Comparison of ENCODE assay signal across 8 cellular contexts in the genomic region with DNA sequence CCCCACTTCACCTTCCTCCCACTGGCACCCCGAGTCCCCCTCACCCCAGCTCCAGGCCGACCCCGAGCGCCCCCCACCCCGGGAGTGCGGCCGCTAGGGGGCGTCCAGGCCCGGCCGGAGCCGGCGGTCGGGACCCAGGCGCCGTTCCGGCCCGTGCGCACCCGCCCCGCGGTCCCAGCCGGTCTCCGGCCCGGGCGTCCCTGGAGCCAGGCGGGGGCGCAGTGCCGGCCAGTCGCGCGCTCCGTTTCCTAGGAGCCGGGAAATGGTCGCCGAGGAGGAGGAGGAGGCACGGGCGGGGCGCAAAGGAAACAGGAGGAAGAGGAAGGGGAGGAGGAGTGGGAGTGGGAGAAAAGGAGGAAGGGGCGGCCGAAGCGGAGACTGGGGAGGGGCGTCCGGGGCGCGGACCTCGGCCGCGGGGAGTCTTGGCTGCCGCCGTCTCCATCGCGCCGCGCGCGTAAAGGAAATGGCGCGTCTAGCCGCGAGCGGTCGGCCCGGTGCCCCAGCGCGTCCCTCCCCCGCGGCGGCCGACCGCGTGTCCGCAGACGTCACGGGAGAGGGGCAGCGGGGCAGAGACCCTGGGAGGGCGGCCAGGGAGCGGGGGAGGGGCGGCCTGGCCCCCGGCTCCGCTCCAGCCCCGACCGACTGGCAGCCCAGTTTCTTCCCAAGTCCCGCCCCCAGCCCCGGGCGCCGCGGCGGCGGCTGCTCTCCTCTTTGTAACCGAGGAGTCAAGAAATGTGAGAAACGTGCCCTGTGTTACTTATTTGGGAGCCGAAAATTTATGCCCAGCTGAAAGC. TPM values are rescaled to one million over a fixed set of nuclear protein-coding genes. Genes with fewer than 3 reads are reported as not detected.
DNase-seq lines count a peak whose midpoint lies in the region; ATAC-seq and TF ChIP-seq lines count a peak whose summit lies in the region.

No MANE protein-coding gene starts in this region.

- POLR2A ChIA-PET in activated CD4-positive, alpha-beta T cell treated with anti-CD3 and anti-CD28 coated beads, Interleukin-2, amount 10 ng/mL, durations not matched to agents 7 days and 5 days (lab: Charles Lee), result no interaction called here

- H3K27ac ChIP-seq in lower lobe of right lung, result peak overlapping the region; percentile 91

- peak overlapping the region; percentile 64 for H3K4me3 Mint-ChIP-seq in activated CD4-positive, alpha-beta T cell treated with anti-CD3 and anti-CD28 coated beads, Interleukin-2, amount 10 ng/mL, durations not matched to agents 7 days and 5 days

- DNase-seq in 8988T (peak; percentile 97), GM13976 (ENCODE audit: low spot score) (peak; percentile 82), NCI-H2227 (lab: John Stamatoyannopoulos, UW; ENCODE audit: unreplicated experiment) (peak; percentile 99), lower lobe of right lung (peak; percentile 86), GOT3 (lab: John Stamatoyannopoulos, UW) (no peak)
- peak; percentile 31 for DNase-seq in activated CD4-positive, alpha-beta T cell treated with anti-CD3 and anti-CD28 coated beads, Interleukin-2, amount 10 ng/mL, durations not matched to agents 7 days and 5 days
- DNase-seq in effector CD4-positive, alpha-beta T cell, result peak; percentile 15
- DNase-seq in stimulated activated CD4-positive, alpha-beta T cell treated with anti-CD3 and anti-CD28 coated beads, TNF-alpha, amount 100 ng/mL, for 24 hours (ENCODE audit: low read depth in 3 of 3), result peak; percentile 33 to 58 (median 41)

- CTCF ChIA-PET in activated CD4-positive, alpha-beta T cell treated with anti-CD3 and anti-CD28 coated beads, Interleukin-2, amount 10 ng/mL, durations not matched to agents 7 days and 5 days (lab: Charles Lee), result interaction anchor here (0.7 to 3.8 kb wide), 6 partner anchors 9 to 348 kb away, joined by 3 to 19 read pairs (median 6); no protein-coding TSS in a partner anchor

- peaks cover 46% of the 10 kb centered on the region for H3K27me3 Mint-ChIP-seq in activated CD4-positive, alpha-beta T cell treated with anti-CD3 and anti-CD28 coated beads, Interleukin-2, amount 10 ng/mL, durations not matched to agents 7 days and 5 days

- H3K4me3 ChIP-seq in lower lobe of right lung, result peak overlapping the region; percentile 76

- peak; percentile 39 for TF ChIP-seq CTCF in GM13976 (IDR thresholded peaks at IDR 0.05; ENCODE audit: borderline replicate concordance, control extremely low read depth, extremely low read depth, insufficient read depth, missing control alignments)
- peak; percentile 76 for TF ChIP-seq CTCF in lower lobe of right lung (IDR thresholded peaks at IDR 0.05)

- H3K27me3 ChIP-seq in lower lobe of right lung (ENCODE audit: low read depth), result peaks cover 15% of the 10 kb centered on the region

- H3K9me3 Mint-ChIP-seq in activated CD4-positive, alpha-beta T cell treated with anti-CD3 and anti-CD28 coated beads, Interleukin-2, amount 10 ng/mL, durations not matched to agents 7 days and 5 days, result no peaks in the 10 kb centered on the region

- peak overlapping the region; percentile 57 for H3K27ac Mint-ChIP-seq in activated CD4-positive, alpha-beta T cell treated with anti-CD3 and anti-CD28 coated beads, Interleukin-2, amount 10 ng/mL, durations not matched to agents 7 days and 5 days

- ATAC-seq in lower lobe of right lung, result peak; percentile 88 to 90

- intact Hi-C loops in lower lobe of right lung (cut with DNase I), result no loop called here

- H3K4me1 Mint-ChIP-seq in activated CD4-positive, alpha-beta T cell treated with anti-CD3 and anti-CD28 coated beads, Interleukin-2, amount 10 ng/mL, durations not matched to agents 7 days and 5 days, result peaks cover 2% of the 10 kb centered on the region

- H3K4me1 ChIP-seq in lower lobe of right lung, result peaks cover 12% of the 10 kb centered on the region

- H3K9me3 ChIP-seq in lower lobe of right lung, result no peaks in the 10 kb centered on the region

- in situ Hi-C loops in GM13976 (cut with MboI; ENCODE audit: low sequenced_read_pairs, unreplicated experiment), result no loop called here

- no peaks in the 10 kb centered on the region for H3K36me3 Mint-ChIP-seq in activated CD4-positive, alpha-beta T cell treated with anti-CD3 and anti-CD28 coated beads, Interleukin-2, amount 10 ng/mL, durations not matched to agents 7 days and 5 days (ENCODE audit: low read depth)

- peaks cover 5% of the 10 kb centered on the region for H3K36me3 ChIP-seq in lower lobe of right lung

RNA-seq across cellular contexts. Expression of gene KCTD15, which starts 1.1 kb away (rescaled TPM):
- total RNA-seq in activated CD4-positive, alpha-beta T cell treated with anti-CD3 and anti-CD28 coated beads, Interleukin-2, amount 10 ng/mL, durations not matched to agents 7 days and 5 days, result 1 to 10 TPM; 1.6 to 2.5 TPM
- total RNA-seq in lower lobe of right lung, result 27.0 TPM
